Comparison of ENCODE assay signal across 32 cellular contexts in the genomic region with DNA sequence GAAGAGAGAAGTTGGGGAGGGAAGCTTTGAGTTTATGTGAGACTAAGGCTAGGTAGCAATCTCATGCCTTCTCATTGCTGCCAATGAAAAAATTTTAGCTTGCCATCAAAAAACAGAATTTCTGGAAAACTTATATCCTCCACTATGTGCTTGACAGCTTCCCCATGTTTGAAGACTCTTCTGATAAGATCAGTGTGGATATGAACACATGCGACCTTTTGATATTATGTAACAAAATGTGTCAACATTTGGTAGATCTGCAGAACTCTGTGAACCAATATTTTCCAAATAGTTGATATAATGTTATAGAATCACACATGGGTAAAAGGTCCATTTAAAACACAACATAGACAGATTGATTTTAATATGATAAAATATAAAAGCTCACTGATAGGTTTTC.
"Had no signal": no experiment of that assay in that cellular context is flagged by ENCODE, and none has a peak within 500 bp of the region (broad histone marks: within the 10 kb centered on the region; RNA-seq: fewer than 3 reads in every experiment).

No MANE protein-coding gene starts in this region.

- H3K27ac Mint-ChIP-seq: activated CD8-positive, alpha-beta T cell treated with anti-CD3 and anti-CD28 coated beads for 36 hours; activated naive CD8-positive, alpha-beta T cell treated with anti-CD3 and anti-CD28 coated beads for 36 hours; activated T-cell treated with anti-CD3 and anti-CD28 coated beads, Interleukin-2, amount 50 U/mL, for 72 hours; activated T-helper 17 cell treated with anti-CD3 and anti-CD28 coated beads, Interleukin-2, amount 50 U/mL, for 72 hours had no signal

- H3K27me3 Mint-ChIP-seq: activated naive CD8-positive, alpha-beta T cell treated with anti-CD3 and anti-CD28 coated beads for 36 hours had no signal

- H3K4me1 ChIP-seq: ascending aorta had no signal

- DNase-seq: activated CD4-positive, alpha-beta T cell treated with anti-CD3 and anti-CD28 coated beads for 1 hour; activated CD4-positive, alpha-beta T cell treated with anti-CD3 and anti-CD28 coated beads for 48 hours; activated CD4-positive, CD25-positive, alpha-beta regulatory T cell; activated CD8-positive, alpha-beta T cell treated with anti-CD3 and anti-CD28 coated beads for 36 hours; activated effector memory CD4-positive, alpha-beta T cell treated with anti-CD3 and anti-CD28 coated beads, Interleukin-2, amount 50 U/mL, for 16 hours; activated naive CD4-positive, alpha-beta T cell; activated naive CD4-positive, alpha-beta T cell treated with anti-CD3 and anti-CD28 coated beads, Interleukin-2, amount 50 U/mL, for 16 hours; activated naive CD8-positive, alpha-beta T cell treated with anti-CD3 and anti-CD28 coated beads for 36 hours; activated T-cell treated with anti-CD3 and anti-CD28 coated beads, Interleukin-2, amount 50 U/mL, for 1 hour; activated T-cell treated with anti-CD3 and anti-CD28 coated beads, Interleukin-2, amount 50 U/mL, for 72 hours; amygdala; Karpas-422; NCI-H1092 treated with DMSO at 0.1 percent for 48 hours; NCI-H1417; NCI-H187 treated with DMSO at 0.1 percent for 48 hours; NCI-H2081 treated with DMSO at 0.1 percent for 48 hours; NCI-H226; NCI-H446 treated with DMSO at 0.1 percent for 48 hours; NCI-H524; NCI-H69; NCI-H82; OCI-M1; Right ventricle myocardium superior; SW 1271; T-helper 1 cell; T-helper 2 cell; T-helper 9 cell had no signal

- H3K9me3 Mint-ChIP-seq: activated CD8-positive, alpha-beta T cell treated with anti-CD3 and anti-CD28 coated beads for 36 hours; activated naive CD8-positive, alpha-beta T cell treated with anti-CD3 and anti-CD28 coated beads for 36 hours; activated T-cell treated with anti-CD3 and anti-CD28 coated beads, Interleukin-2, amount 50 U/mL, for 72 hours; activated T-helper 17 cell treated with anti-CD3 and anti-CD28 coated beads, Interleukin-2, amount 50 U/mL, for 72 hours; central memory CD8-positive, alpha-beta T cell had no signal

- H3K4me3 ChIP-seq: ascending aorta, cardiac muscle cell had no signal

- H3K27me3 ChIP-seq: ascending aorta, cardiac muscle cell had no signal

- H3K4me3 Mint-ChIP-seq: activated CD8-positive, alpha-beta T cell treated with anti-CD3 and anti-CD28 coated beads for 36 hours; activated naive CD8-positive, alpha-beta T cell treated with anti-CD3 and anti-CD28 coated beads for 36 hours; activated T-cell treated with anti-CD3 and anti-CD28 coated beads, Interleukin-2, amount 50 U/mL, for 72 hours; activated T-helper 17 cell treated with anti-CD3 and anti-CD28 coated beads, Interleukin-2, amount 50 U/mL, for 72 hours; central memory CD8-positive, alpha-beta T cell had no signal

- ATAC-seq: activated CD8-positive, alpha-beta T cell treated with anti-CD3 and anti-CD28 coated beads for 36 hours; activated T-cell treated with anti-CD3 and anti-CD28 coated beads, Interleukin-2, amount 50 U/mL, for 72 hours; activated T-helper 17 cell treated with anti-CD3 and anti-CD28 coated beads, Interleukin-2, amount 50 U/mL, for 72 hours had no signal

- H3K27ac ChIP-seq: ascending aorta, cardiac muscle cell, VCaP had no signal

- H3K36me3 ChIP-seq: ascending aorta, cardiac muscle cell had no signal

- H3K9me3 ChIP-seq: ascending aorta had no signal

- H3K4me1 Mint-ChIP-seq: activated naive CD8-positive, alpha-beta T cell treated with anti-CD3 and anti-CD28 coated beads for 36 hours; activated T-helper 17 cell treated with anti-CD3 and anti-CD28 coated beads, Interleukin-2, amount 50 U/mL, for 72 hours; central memory CD8-positive, alpha-beta T cell had no signal
